In genomic region chr1:230772457-230773395, GRCh38 we compare ENCODE assay signal across 8 cellular contexts. TPM values are rescaled to one million over a fixed set of nuclear protein-coding genes. Genes with fewer than 3 reads are reported as not detected.
A peak's percentile ranks its signal among the peaks of the same experiment; 100 is the strongest.
DNase-seq lines count a peak whose midpoint lies in the region; ATAC-seq and TF ChIP-seq lines count a peak whose summit lies in the region.

No MANE protein-coding gene starts in this region.

- no peaks in the 10 kb centered on the region for H3K9me3 ChIP-seq in colonic mucosa
- peaks cover 0 to 2% of the 10 kb centered on the region in 2 donors for H3K9me3 ChIP-seq in lung (ENCODE audit: control insufficient read depth in 2 of 2, insufficient read depth in 1 of 2, low read length in 1 of 2)

- no peaks in the 10 kb centered on the region for H3K36me3 ChIP-seq in colonic mucosa
- no peaks in the 10 kb centered on the region for H3K36me3 ChIP-seq in lung (ENCODE audit: control insufficient read depth in 2 of 2, insufficient read depth in 2 of 2, low read length in 2 of 2)

- 67 to 76% methylated on average over 14 of the region's 14 CpGs for WGBS in lung, 2 donors

- H3K27ac ChIP-seq in colonic mucosa = no peak overlapping the region
- no peak overlapping the region for H3K27ac ChIP-seq in lung (ENCODE audit: low read depth in 1 of 2, low read length in 1 of 2)

- no peak overlapping the region for H3K9ac ChIP-seq in colonic mucosa (ENCODE audit: low read depth in 2 of 2, low read length in 2 of 2)

- ATAC-seq in lung (ENCODE audit: insufficient read depth, low FRiP score) (peak; percentile 39), HG02798 (IDR thresholded peaks at IDR 0.05; ENCODE audit: poor library complexity, unreplicated experiment) (no peak), GM18517 (IDR thresholded peaks at IDR 0.05; ENCODE audit: unreplicated experiment) (no peak)

- intact Hi-C loops in colonic mucosa (cut with DNase I) = loop anchor here (5.0 to 10.0 kb wide), 2 partner anchors 68 to 130 kb away; partner anchors contain the start of gene COG2

- H3K4me1 ChIP-seq in colonic mucosa = no peaks in the 10 kb centered on the region
- H3K4me1 ChIP-seq in lung (ENCODE audit: control insufficient read depth in 2 of 2, insufficient read depth in 2 of 2, low read length in 2 of 2) = peaks cover 0 to 7% of the 10 kb centered on the region in 2 donors

- peak; percentile 51 for TF ChIP-seq CTCF in colonic mucosa (IDR thresholded peaks at IDR 0.05)
- peak; percentile 25 for TF ChIP-seq CTCF in lung (IDR thresholded peaks at IDR 0.05; ENCODE audit: control extremely low read depth, extremely low read depth)

- DNase-seq in ELR (ENCODE audit: low read depth) (peak; percentile 50), NCI-H460 (ENCODE audit: extremely low read depth, low read depth) (peak; percentile 59), colonic mucosa (peak; percentile 41), lung (ENCODE audit: low spot score) (no peak)
- DNase-seq in stimulated activated CD4-positive, alpha-beta T cell treated with anti-CD3 and anti-CD28 coated beads, Interleukin-4, amount 100 ng/mL, for 24 hours = no peak
- no peak for DNase-seq in activated T-cell treated with anti-CD3 and anti-CD28 coated beads, Interleukin-2, amount 50 U/mL, for 48 hours

- H3K4me3 ChIP-seq in colonic mucosa (no peak overlapping the region), lung (no peak overlapping the region)

- H3K27me3 ChIP-seq in colonic mucosa = no peaks in the 10 kb centered on the region
- no peaks in the 10 kb centered on the region for H3K27me3 ChIP-seq in lung (ENCODE audit: control insufficient read depth, insufficient read depth)

RNA-seq across cellular contexts. Expression of gene CAPN9, which starts 25.5 kb away (rescaled TPM):
- total RNA-seq in NCI-H460 (2014; rRNA removed; shearing (Covaris generic)) = 0.17 and 1.1 TPM in 2 replicates
- polyA plus RNA-seq in NCI-H460 (2014; cell fraction: nucleus; rRNA removed) = 0.38 and 3.7 TPM in 2 replicates
- total RNA-seq in colonic mucosa (10 to 100 TPM; 14.3 to 36.3 TPM), lung (10 to 100 TPM in 1 of 2 donors, 1 to 10 TPM in 1; 9.3 to 13.2 TPM)
- 1 to 10 TPM; 2.2 to 5.9 TPM for polyA plus RNA-seq in lung

RNA-seq across cellular contexts. Expression of gene AGT, which starts 58.8 kb away (rescaled TPM):
- total RNA-seq in NCI-H460 (2014; rRNA removed; shearing (Covaris generic)) = not detected in 2 replicates
- 0.31 TPM in 1 of 2 replicates, not detected in the other for polyA plus RNA-seq in NCI-H460 (2014; cell fraction: nucleus; rRNA removed)
- total RNA-seq in colonic mucosa (1 to 10 TPM; 4.1 to 5.3 TPM), lung (1 to 10 TPM; 1.7 to 3.5 TPM)
- 1 to 10 TPM; 1.7 to 2.0 TPM for polyA plus RNA-seq in lung

Comparison
In these comparisons a context has a peak if more than half of its experiments do, and no peak if none do; other contexts are left out.
1. DNase-seq: peak in ELR (single experiment), NCI-H460 (single experiment) and colonic mucosa (single experiment); none in lung (single experiment), stimulated activated CD4-positive, alpha-beta T cell treated with anti-CD3 and anti-CD28 coated beads, Interleukin-4, amount 100 ng/mL, for 24 hours (single experiment) and activated T-cell treated with anti-CD3 and anti-CD28 coated beads, Interleukin-2, amount 50 U/mL, for 48 hours (0 of 2).